Comparison of ENCODE assay signal across 11 cellular contexts in the genomic region with DNA sequence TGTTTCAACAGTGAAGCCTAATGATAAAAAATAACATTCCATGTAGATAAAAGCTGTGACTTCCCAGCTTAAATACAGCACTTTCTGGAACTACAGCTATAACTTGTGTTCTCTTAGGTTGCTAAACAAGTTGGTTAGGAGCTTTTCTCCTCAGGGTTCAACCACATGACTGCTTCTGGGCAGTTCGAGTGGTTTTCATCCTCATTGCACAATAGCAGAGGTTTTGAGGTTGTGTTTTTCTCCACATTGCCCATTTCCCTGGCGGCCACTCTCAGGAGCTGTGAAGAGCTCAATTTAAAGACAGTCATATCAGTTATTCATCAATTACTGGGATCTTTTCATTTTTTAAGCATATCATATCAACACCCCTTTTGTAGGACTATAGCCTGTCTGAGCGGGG.
A peak's percentile ranks its signal among the peaks of the same experiment; 100 is the strongest.
DNase-seq lines count a peak whose midpoint lies in the region; ATAC-seq, FAIRE-seq and TF ChIP-seq lines count a peak whose summit lies in the region.
"Had no signal": no experiment of that assay in that cellular context is flagged by ENCODE, and none has a peak within 500 bp of the region (broad histone marks: within the 10 kb centered on the region; RNA-seq: fewer than 3 reads in every experiment).

No MANE protein-coding gene starts in this region.

- no peak overlapping the region for H3K4me2 ChIP-seq in K562 (ENCODE audit: insufficient read depth, low read length)

- H3K4me1 ChIP-seq in K562 (replicated peaks in 1 of 2; ENCODE audit: control insufficient read depth in 2 of 2, insufficient read depth in 2 of 2, low read length in 2 of 2), result no peaks in the 10 kb centered on the region
- H3K4me1 ChIP-seq in right cardiac atrium (ENCODE audit: control insufficient read depth, insufficient read depth, low read length), result no peaks in the 10 kb centered on the region

- DNase-seq in HL-60 (ENCODE audit: low read depth in 1 of 2, low spot score in 1 of 2) (peak; percentile 91 to 92), K562 (ENCODE audit: extremely low read depth in 1 of 4, low spot score in 3 of 4) (no peak), right cardiac atrium (peak; percentile 46 to 69 (median 56)), skeletal muscle cell (ENCODE audit: low read depth) (peak; percentile 62), UCSD-AML1 (lab: John Stamatoyannopoulos, UW; ENCODE audit: unreplicated experiment) (no peak), NCI-H2196 treated with DMSO at 0.1 percent for 48 hours (lab: John Stamatoyannopoulos, UW; ENCODE audit: unreplicated experiment) (no peak)
- DNase-seq: activated CD4-positive, CD25-positive, alpha-beta regulatory T cell; activated naive CD8-positive, alpha-beta T cell treated with anti-CD3 and anti-CD28 coated beads, Interleukin-2, amount 10 ng/mL, durations not matched to agents 7 days and 5 days; NCI-H774 had no signal

- FAIRE-seq in K562 (lab: Jason Lieb, UNC), result no peak

- no peaks in the 10 kb centered on the region for H3K36me3 ChIP-seq in K562 (ENCODE audit: control insufficient read depth, insufficient read depth, low read length)

- ATAC-seq in K562 (no peak), right cardiac atrium (peak; percentile 73), GM21367 (IDR thresholded peaks at IDR 0.05; ENCODE audit: unreplicated experiment) (no peak), HG03095 (IDR thresholded peaks at IDR 0.05; ENCODE audit: unreplicated experiment) (no peak)

- no peak for TF ChIP-seq RAD21 in K562 (CRISPR knock-in tag; conservative IDR thresholded peaks at IDR 0.05 in 1 of 2, IDR thresholded peaks at IDR 0.05 in 1 of 2)

- intact Hi-C loops in K562 (cut with micrococcal nuclease), result no loop called here
- intact Hi-C loops in right cardiac atrium (cut with DNase I), result no loop called here

- TF ChIP-seq POLR2A in K562 (conservative IDR thresholded peaks at IDR 0.05), result no peak

- H4K20me1 ChIP-seq in K562 (replicated peaks; ENCODE audit: control insufficient read depth, insufficient read depth, low read length), result no peaks in the 10 kb centered on the region

- H3K27me3 ChIP-seq in HL-60 (ENCODE audit: insufficient read depth, poor library complexity, severe bottlenecking) (no peaks in the 10 kb centered on the region), K562 (ENCODE audit: control insufficient read depth in 2 of 2, insufficient read depth in 2 of 2, low read length in 2 of 2) (peaks cover 2 to 27% of the 10 kb centered on the region in 2 experiments), right cardiac atrium (ENCODE audit: control insufficient read depth, insufficient read depth) (no peaks in the 10 kb centered on the region)

- no TSS peak for BruUV-seq in K562 (replicated peaks; lab: Mats Ljungman, UMichigan)

- POLR2A ChIA-PET in K562 (lab: Yijun Ruan, JAX), result interaction anchor here (0.6 to 1.0 kb wide), 3 partner anchors 10 to 32 kb away, joined by 3 read pairs; no protein-coding TSS in a partner anchor

- H3K9ac ChIP-seq in K562 (ENCODE audit: insufficient read depth in 1 of 2, low read depth in 2 of 2, low read length in 2 of 2), result no peak overlapping the region

- H3K9me3 ChIP-seq in K562 (replicated peaks; ENCODE audit: control insufficient read depth, insufficient read depth, low read depth, low read length) (no peaks in the 10 kb centered on the region), right cardiac atrium (ENCODE audit: control insufficient read depth, low read length) (no peaks in the 10 kb centered on the region)

- no peaks in the 10 kb centered on the region for H3K9me1 ChIP-seq in K562 (ENCODE audit: control insufficient read depth, insufficient read depth, low read length)

- TF ChIP-seq EP300 in K562 (IDR thresholded peaks at IDR 0.05; ENCODE audit: low read length), result no peak

- no peak overlapping the region for H3K4me3 ChIP-seq in HL-60 (replicated peaks; ENCODE audit: insufficient read depth, low read length)
- no peak overlapping the region for H3K4me3 ChIP-seq in K562
- no peak overlapping the region for H3K4me3 ChIP-seq in right cardiac atrium (ENCODE audit: low read length)
- no peak overlapping the region for H3K4me3 ChIP-seq in skeletal muscle cell (ENCODE audit: low read depth, low read length)

- CTCF ChIA-PET in K562 (lab: Yijun Ruan, JAX; ENCODE audit: low intra/inter-chr PET ratio), result no interaction called here

- in situ Hi-C loops in K562 (cut with MboI), result no loop called here

- no peak overlapping the region for H2AFZ ChIP-seq in K562 (ENCODE audit: low read depth, low read length)

- H3K27ac ChIP-seq in HL-60 (replicated peaks) (peak overlapping the region; percentile 64), K562 (ENCODE audit: extremely low read depth, low read depth, low read length) (no peak overlapping the region), right cardiac atrium (ENCODE audit: low read length) (peak overlapping the region; percentile 74)

- 2% methylated on average over 3 of the region's 3 CpGs for WGBS in K562 (ENCODE audit: insufficient coverage, low coverage, missing lambda C conversion rate)
- 70% methylated on average over 3 of the region's 3 CpGs for WGBS in right cardiac atrium

- TF ChIP-seq CTCF in HL-60 (IDR thresholded peaks at IDR 0.05; ENCODE audit: insufficient read depth, low read length) (no peak), K562 (IDR thresholded peaks at IDR 0.05 in 2 of 3, conservative IDR thresholded peaks at IDR 0.05 in 1 of 3; ENCODE audit: insufficient read depth in 2 of 3, low read depth in 1 of 3, low read length in 3 of 3) (no peak)

- no peaks in the 10 kb centered on the region for H3K79me2 ChIP-seq in K562 (ENCODE audit: control insufficient read depth, insufficient read depth, low read length)

TF ChIP-seq in K562, 482 proteins besides CTCF, POLR2A, EP300 and RAD21:
- TF ChIP-seq ZNF696 (CRISPR knock-in tag; conservative IDR thresholded peaks at IDR 0.05) (no peak), CEBPB (tag; IDR thresholded peaks at IDR 0.05) (peak; percentile 68), CEBPG (CRISPR knock-in tag; IDR thresholded peaks at IDR 0.05) (no peak), CEBPG (tag; conservative IDR thresholded peaks at IDR 0.05 in 1 of 2, IDR thresholded peaks at IDR 0.05 in 1 of 2) (peak; percentile 70 to 92)

Comparison
In these comparisons a context has a peak if more than half of its experiments do, and no peak if none do; other contexts are left out.
1. DNase-seq: peak in HL-60 (2 of 2), right cardiac atrium (3 of 3) and skeletal muscle cell (single experiment); none in K562 (0 of 4), UCSD-AML1 (single experiment) and NCI-H2196 treated with DMSO at 0.1 percent for 48 hours (single experiment).
2. ATAC-seq: peak in right cardiac atrium (2 of 2); none in K562 (single experiment), GM21367 (single experiment) and HG03095 (single experiment).